21 cellular contexts compared by ENCODE assay signal in genomic region chr4:10734697-10735096, GRCh38. TPM values are rescaled to one million over a fixed set of nuclear protein-coding genes. Genes with fewer than 3 reads are reported as not detected.
DNase-seq lines count a peak whose midpoint lies in the region; ATAC-seq, FAIRE-seq and TF ChIP-seq lines count a peak whose summit lies in the region.
"Had no signal": no experiment of that assay in that cellular context is flagged by ENCODE, and none has a peak within 500 bp of the region (broad histone marks: within the 10 kb centered on the region; RNA-seq: fewer than 3 reads in every experiment).

No MANE protein-coding gene starts in this region.

- ATAC-seq in GM12878 (no peak), GM19324 (IDR thresholded peaks at IDR 0.05; ENCODE audit: low FRiP score, unreplicated experiment) (no peak)
- ATAC-seq: HepG2; left lobe of liver; SK-N-SH treated with all-trans-retinoic acid at 6 μM for 48 hours; stimulated activated naive CD8-positive, alpha-beta T cell treated with anti-CD3 and anti-CD28 coated beads, Interleukin-15, Interleukin-2, amounts not matched to agents 100 U/mL and 50 U/mL, for 24 hours had no signal

- no peaks in the 10 kb centered on the region for H3K36me3 ChIP-seq in GM12878 (ENCODE audit: control insufficient read depth in 2 of 2, insufficient read depth in 2 of 2, low read length in 1 of 2)
- H3K36me3 ChIP-seq: esophagus squamous epithelium, spleen had no signal

- no TSS peak for BruUV-seq in GM12878 (replicated peaks; lab: Mats Ljungman, UMichigan)

- H3K9ac ChIP-seq in GM12878 (ENCODE audit: control insufficient read depth, insufficient read depth, low read length) = no peak overlapping the region

- WGBS in GM12878 (ENCODE audit: insufficient coverage, insufficient replicate concordance, low lambda C conversion rate, missing lambda C conversion rate) = 94% methylated on average over 5 of the region's 5 CpGs

- no peak for TF ChIP-seq POLR2A in GM12878 (IDR thresholded peaks at IDR 0.05; ENCODE audit: low read depth, low read length)

- TF ChIP-seq CTCF in GM12878 (IDR thresholded peaks at IDR 0.05 in 2 of 3, conservative IDR thresholded peaks at IDR 0.05 in 1 of 3; ENCODE audit: control insufficient read depth in 2 of 3, extremely low read depth in 1 of 3, insufficient read depth in 1 of 3, low read depth in 3 of 3, low read length in 3 of 3) = no peak

- no peaks in the 10 kb centered on the region for H3K79me2 ChIP-seq in GM12878 (ENCODE audit: control insufficient read depth, insufficient read depth, low read length)

- no peak overlapping the region for H3K4me2 ChIP-seq in GM12878 (ENCODE audit: control insufficient read depth, insufficient read depth)

- peak; percentile 12 for DNase-seq in activated CD4-positive, alpha-beta memory T cell treated with anti-CD3 and anti-CD28 coated beads for 36 hours
- no peak for DNase-seq in activated CD4-positive, alpha-beta memory T cell treated with anti-CD3 and anti-CD28 coated beads, Interleukin-2, amount 10 ng/mL, durations not matched to agents 7 days and 5 days
- DNase-seq in DMS53 (lab: John Stamatoyannopoulos, UW) = peak; percentile 99
- peak; percentile 28 for DNase-seq in NCI-H2196 treated with DMSO at 0.1 percent for 48 hours (lab: John Stamatoyannopoulos, UW; ENCODE audit: unreplicated experiment)
- DNase-seq in GM12878 (ENCODE audit: low read depth, low spot score) = no peak
- no peak for DNase-seq in HK-2 (ENCODE audit: unreplicated experiment)
- no peak for DNase-seq in amniotic stem cell (lab: John Stamatoyannopoulos, UW)
- DNase-seq: CD4-positive, alpha-beta T cell; effector CD4-positive, alpha-beta T cell; esophagus squamous epithelium; NCI-H1436 treated with DMSO at 0.1 percent for 48 hours; NCI-H526 treated with DMSO at 0.1 percent for 48 hours; spleen; stimulated activated naive CD8-positive, alpha-beta T cell treated with anti-CD3 and anti-CD28 coated beads, Interleukin-15, Interleukin-2, amounts not matched to agents 100 U/mL and 50 U/mL, for 24 hours had no signal

- H3K27me3 Mint-ChIP-seq in activated CD4-positive, alpha-beta memory T cell treated with anti-CD3 and anti-CD28 coated beads for 36 hours = peaks cover 7% of the 10 kb centered on the region
- H3K27me3 Mint-ChIP-seq in activated CD4-positive, alpha-beta memory T cell treated with anti-CD3 and anti-CD28 coated beads, Interleukin-2, amount 10 ng/mL, durations not matched to agents 7 days and 5 days = peaks cover 2% of the 10 kb centered on the region
- H3K27me3 Mint-ChIP-seq: CD4-positive, alpha-beta T cell; type B pancreatic cell had no signal

- H3K27ac ChIP-seq in GM12878 (ENCODE audit: control insufficient read depth, insufficient read depth) = no peak overlapping the region
- H3K27ac ChIP-seq: esophagus squamous epithelium, spleen had no signal

- no peaks in the 10 kb centered on the region for H3K27me3 ChIP-seq in GM12878 (replicated peaks in 1 of 2; ENCODE audit: control insufficient read depth in 2 of 2, insufficient read depth in 2 of 2, low read length in 1 of 2)
- H3K27me3 ChIP-seq: esophagus squamous epithelium, spleen had no signal

- intact Hi-C loops in activated CD4-positive, alpha-beta memory T cell treated with anti-CD3 and anti-CD28 coated beads for 36 hours (cut with micrococcal nuclease) = loop anchor here (5.0 kb wide), 2 partner anchors 62 to 77 kb away; no protein-coding TSS in a partner anchor
- intact Hi-C loops in GM12878 (cut with micrococcal nuclease; ENCODE audit: unreplicated experiment) = loop anchor here (5.0 to 10.0 kb wide), 5 partner anchors 62 to 730 kb away; no protein-coding TSS in a partner anchor

- H3K9me3 ChIP-seq in GM12878 (replicated peaks; ENCODE audit: control insufficient read depth, insufficient read depth, low read length) = no peaks in the 10 kb centered on the region; the same call in 1 of the 3 replicates
- H3K9me3 ChIP-seq: esophagus squamous epithelium, spleen had no signal

- no peaks in the 10 kb centered on the region for H4K20me1 ChIP-seq in GM12878 (ENCODE audit: control insufficient read depth, insufficient read depth)

- H3K4me3 ChIP-seq in GM12878 = no peak overlapping the region
- H3K4me3 ChIP-seq: esophagus squamous epithelium, spleen had no signal

- CTCF ChIA-PET in activated CD4-positive, alpha-beta memory T cell treated with anti-CD3 and anti-CD28 coated beads for 36 hours (lab: Charles Lee) = no interaction called here
- CTCF ChIA-PET in activated CD4-positive, alpha-beta memory T cell treated with anti-CD3 and anti-CD28 coated beads, Interleukin-2, amount 10 ng/mL, durations not matched to agents 7 days and 5 days (lab: Charles Lee) = interaction anchor here (0.7 kb wide), 1 partner anchor 395 kb away, joined by 3 read pairs; no protein-coding TSS in a partner anchor
- CTCF ChIA-PET in GM12878 (lab: Yijun Ruan, JAX) = interaction anchor here (1.6 kb wide), 1 partner anchor 112 kb away, joined by 4 read pairs; no protein-coding TSS in a partner anchor

- no peaks in the 10 kb centered on the region for H3K36me3 Mint-ChIP-seq in activated CD4-positive, alpha-beta memory T cell treated with anti-CD3 and anti-CD28 coated beads for 36 hours
- no peaks in the 10 kb centered on the region for H3K36me3 Mint-ChIP-seq in activated CD4-positive, alpha-beta memory T cell treated with anti-CD3 and anti-CD28 coated beads, Interleukin-2, amount 10 ng/mL, durations not matched to agents 7 days and 5 days (ENCODE audit: low read depth)
- H3K36me3 Mint-ChIP-seq: type B pancreatic cell had no signal

- H3K9me3 Mint-ChIP-seq in activated CD4-positive, alpha-beta memory T cell treated with anti-CD3 and anti-CD28 coated beads for 36 hours = no peaks in the 10 kb centered on the region
- H3K9me3 Mint-ChIP-seq in activated CD4-positive, alpha-beta memory T cell treated with anti-CD3 and anti-CD28 coated beads, Interleukin-2, amount 10 ng/mL, durations not matched to agents 7 days and 5 days = peaks cover 3% of the 10 kb centered on the region
- H3K9me3 Mint-ChIP-seq: CD4-positive, alpha-beta T cell; type B pancreatic cell had no signal

- TF ChIP-seq EP300 in GM12878 (IDR thresholded peaks at IDR 0.05; ENCODE audit: borderline replicate concordance in 1 of 2, control insufficient read depth in 1 of 2, low read depth in 2 of 2, low read length in 2 of 2) = peak; percentile 21 to 68; a peak in 2 of 4 replicates

- no peak overlapping the region for H3K4me3 Mint-ChIP-seq in activated CD4-positive, alpha-beta memory T cell treated with anti-CD3 and anti-CD28 coated beads for 36 hours
- no peak overlapping the region for H3K4me3 Mint-ChIP-seq in activated CD4-positive, alpha-beta memory T cell treated with anti-CD3 and anti-CD28 coated beads, Interleukin-2, amount 10 ng/mL, durations not matched to agents 7 days and 5 days
- H3K4me3 Mint-ChIP-seq: CD4-positive, alpha-beta T cell; type B pancreatic cell had no signal

- in situ Hi-C loops in GM12878 (cut with MboI) = no loop called here

- POLR2A ChIA-PET in activated CD4-positive, alpha-beta memory T cell treated with anti-CD3 and anti-CD28 coated beads for 36 hours (lab: Charles Lee) = no interaction called here
- POLR2A ChIA-PET in activated CD4-positive, alpha-beta memory T cell treated with anti-CD3 and anti-CD28 coated beads, Interleukin-2, amount 10 ng/mL, durations not matched to agents 7 days and 5 days (lab: Charles Lee) = no interaction called here
- POLR2A ChIA-PET in GM12878 (lab: Charles Lee) = interaction anchor here (0.6 to 1.1 kb wide), 3 partner anchors 48 to 766 kb away, joined by 3 to 4 read pairs (median 3); no protein-coding TSS in a partner anchor

- H3K4me1 Mint-ChIP-seq in activated CD4-positive, alpha-beta memory T cell treated with anti-CD3 and anti-CD28 coated beads for 36 hours (ENCODE audit: low read depth) = peaks cover 31% of the 10 kb centered on the region
- peaks cover 26% of the 10 kb centered on the region for H3K4me1 Mint-ChIP-seq in activated CD4-positive, alpha-beta memory T cell treated with anti-CD3 and anti-CD28 coated beads, Interleukin-2, amount 10 ng/mL, durations not matched to agents 7 days and 5 days

- H3K4me1 ChIP-seq in GM12878 (ENCODE audit: control insufficient read depth, insufficient read depth, low read length) = peaks cover 37% of the 10 kb centered on the region
- H3K4me1 ChIP-seq: esophagus squamous epithelium had no signal

- SMC1A ChIA-PET in GM12878 (lab: Charles Lee; ENCODE audit: uncharacterized antibody, unreplicated experiment) = interaction anchor here (0.7 to 6.9 kb wide), 6 partner anchors 7 to 332 kb away, joined by 3 to 95 read pairs (median 24); partner anchors contain the start of gene CLNK

- H3K27ac Mint-ChIP-seq in activated CD4-positive, alpha-beta memory T cell treated with anti-CD3 and anti-CD28 coated beads for 36 hours = no peak overlapping the region
- H3K27ac Mint-ChIP-seq in activated CD4-positive, alpha-beta memory T cell treated with anti-CD3 and anti-CD28 coated beads, Interleukin-2, amount 10 ng/mL, durations not matched to agents 7 days and 5 days = no peak overlapping the region
- H3K27ac Mint-ChIP-seq: CD4-positive, alpha-beta T cell; type B pancreatic cell had no signal

- no peak for TF ChIP-seq RAD21 in GM12878 (IDR thresholded peaks at IDR 0.05; ENCODE audit: insufficient read depth, low read depth, low read length)

- H2AFZ ChIP-seq in GM12878 (ENCODE audit: control insufficient read depth, low read depth, low read length) = no peak overlapping the region

- no peak for FAIRE-seq in GM12878 (lab: Jason Lieb, UNC)
- FAIRE-seq: HepG2 had no signal

- RAD21 ChIA-PET in GM12878 (lab: Charles Lee; ENCODE audit: unreplicated experiment) = interaction anchor here (1.2 to 3.7 kb wide), 4 partner anchors 8 to 61 kb away, joined by 3 to 43 read pairs (median 9); no protein-coding TSS in a partner anchor

RNA-seq across cellular contexts. Expression of gene CLNK, which starts 50.1 kb away (rescaled TPM):
- not detected for total RNA-seq in activated CD4-positive, alpha-beta memory T cell treated with anti-CD3 and anti-CD28 coated beads for 36 hours
- under 1 TPM in 1 of 2 experiments, not detected in 1; 0.10 TPM for total RNA-seq in activated CD4-positive, alpha-beta memory T cell treated with anti-CD3 and anti-CD28 coated beads, Interleukin-2, amount 10 ng/mL, durations not matched to agents 7 days and 5 days
- total RNA-seq in GM12878 (2013; cell fraction: nucleolus; rRNA removed) = 19.6 and 20.8 TPM in 2 replicates
- total RNA-seq in GM12878 (2014; rRNA removed) (2.1 and 2.2 TPM in 2 replicates), GM12878 (2014; rRNA removed; fragmentation: Illumina TruSeq; extraction: Trizol) (2.3 and 2.8 TPM in 2 replicates), GM12878 (2021) (2.5 and 2.8 TPM in 2 replicates)
- 0.91 TPM for polyA plus RNA-seq in GM12878 (2011; ENCODE audit: low read depth)
- polyA plus RNA-seq in GM12878 (2011; rRNA removed) (14.3 and 19.3 TPM in 2 replicates), GM12878 (2014; fragmentation: Illumina TruSeq; extraction: Trizol) (2.9 and 3.1 TPM in 2 replicates), GM12878 (2014; fragmentation: Nextera tagmentation; extraction: Ambion mirVana) (1 to 10 TPM; 2.1 to 2.6 TPM), GM12878 (2014; rRNA removed) (2.8 and 3.2 TPM in 2 replicates), GM12878 (2016; fragmentation: Nextera tagmentation; extraction: Ambion mirVana) (1 to 10 TPM; 2.1 to 3.0 TPM)
- polyA plus RNA-seq in GM12878 (2011; cell fraction: cytosol; rRNA removed) = 5.8 and 6.3 TPM in 2 replicates
- 16.8 and 20.7 TPM in 2 replicates for polyA plus RNA-seq in GM12878 (2011; cell fraction: nucleus; rRNA removed)
- 1.4 and 1.9 TPM in 2 replicates for polyA plus RNA-seq in GM12878 (2012)
- 13.6 and 16.8 TPM in 2 replicates for polyA minus RNA-seq in GM12878 (2011; rRNA and poly(A)+ RNA removed)
- 1.6 and 4.1 TPM in 2 replicates for polyA minus RNA-seq in GM12878 (2011; cell fraction: cytosol; rRNA and poly(A)+ RNA removed)
- 14.6 and 15.8 TPM in 2 replicates for polyA minus RNA-seq in GM12878 (2011; cell fraction: nucleus; rRNA and poly(A)+ RNA removed)
- total RNA-seq: H4, HepG2, left lobe of liver had no signal
- polyA plus RNA-seq: AG04450, HepG2 had no signal

Comparison
In these comparisons a context has a peak if more than half of its experiments do, and no peak if none do; other contexts are left out.
1. DNase-seq: peak in activated CD4-positive, alpha-beta memory T cell treated with anti-CD3 and anti-CD28 coated beads for 36 hours (single experiment), DMS53 (single experiment) and NCI-H2196 treated with DMSO at 0.1 percent for 48 hours (single experiment); none in activated CD4-positive, alpha-beta memory T cell treated with anti-CD3 and anti-CD28 coated beads, Interleukin-2, amount 10 ng/mL, durations not matched to agents 7 days and 5 days (single experiment), GM12878 (single experiment), HK-2 (single experiment) and amniotic stem cell (single experiment).